Comparison of ENCODE assay signal across 2 cellular contexts in genomic region chr2:121690572-121690971, GRCh38.
A peak's percentile ranks its signal among the peaks of the same experiment; 100 is the strongest.
TF ChIP-seq lines count a peak whose summit lies in the region.

No MANE protein-coding gene starts in this region.

TF ChIP-seq in HEK293, 187 proteins besides CTCF, POLR2A, EP300 and RAD21:
- TF ChIP-seq, protein P1, sequence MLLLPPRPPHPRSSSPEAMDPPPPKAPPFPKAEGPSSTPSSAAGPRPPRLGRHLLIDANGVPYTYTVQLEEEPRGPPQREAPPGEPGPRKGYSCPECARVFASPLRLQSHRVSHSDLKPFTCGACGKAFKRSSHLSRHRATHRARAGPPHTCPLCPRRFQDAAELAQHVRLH (tag by site-specific recombination; IDR thresholded peaks at IDR 0.05), result peak; percentile 17; the same call in 1 of the 2 replicates
- TF ChIP-seq ZNF146 (tag by site-specific recombination; IDR thresholded peaks at IDR 0.05), result peak; percentile 91
TF ChIP-seq in HEK293: peak in this region for 2; not testable (repeated sequence) for 185.

TF ChIP-seq in K562, 482 proteins besides CTCF, POLR2A, EP300 and RAD21:
- peak; percentile 81 for TF ChIP-seq ZNF146 (CRISPR knock-in tag; IDR thresholded peaks at IDR 0.05; ENCODE audit: unreplicated experiment)
- TF ChIP-seq BCOR (IDR thresholded peaks at IDR 0.05), result peak; percentile 53
- 0 out of 2 replicates have a peak, but pooled peaks have one; percentile 47 for TF ChIP-seq SMARCA5 (IDR thresholded peaks at IDR 0.05)
